22 cellular contexts compared by ENCODE assay signal in genomic region chr7:35494407-35494806, GRCh38.
"Had no signal": no experiment of that assay in that cellular context is flagged by ENCODE, and none has a peak within 500 bp of the region (broad histone marks: within the 10 kb centered on the region; RNA-seq: fewer than 3 reads in every experiment).

No MANE protein-coding gene starts in this region.

- H3K27ac Mint-ChIP-seq: dendritic cell treated with granulocyte-macrophage colony-stimulating factor and Interleukin-4, amounts not matched to agents 40 ng/mL and 50 ng/mL, for 4 days; effector memory CD8-positive, alpha-beta T cell; endodermal cell; immature natural killer cell; mesothelial cell of epicardium had no signal

- H3K9me3 ChIP-seq: colonic mucosa, gastroesophageal sphincter, heart left ventricle, left lung, lower lobe of right lung, mucosa of descending colon had no signal

- H3K4me3 Mint-ChIP-seq: dendritic cell treated with granulocyte-macrophage colony-stimulating factor and Interleukin-4, amounts not matched to agents 40 ng/mL and 50 ng/mL, for 4 days; effector memory CD8-positive, alpha-beta T cell; endodermal cell; immature natural killer cell; mesothelial cell of epicardium had no signal

- H3K4me3 ChIP-seq: colonic mucosa, gastroesophageal sphincter, heart left ventricle, hepatocyte, left lung, lower lobe of right lung, mucosa of descending colon had no signal

- H3K27ac ChIP-seq: colonic mucosa, epithelial cell of prostate, foreskin keratinocyte, gastroesophageal sphincter, heart left ventricle, hepatocyte, left lung, lower lobe of right lung had no signal

- H3K27me3 ChIP-seq: colonic mucosa, foreskin keratinocyte, gastroesophageal sphincter, heart left ventricle, hepatocyte, left lung had no signal

- H3K4me1 ChIP-seq: colonic mucosa, foreskin keratinocyte, gastroesophageal sphincter, left lung, lower lobe of right lung had no signal

- H3K36me3 Mint-ChIP-seq: immature natural killer cell, mesothelial cell of epicardium had no signal

- H3K4me2 ChIP-seq: hepatocyte had no signal

- H3K9me3 Mint-ChIP-seq: effector memory CD8-positive, alpha-beta T cell; endodermal cell; immature natural killer cell; mesothelial cell of epicardium had no signal

- ATAC-seq: effector memory CD8-positive, alpha-beta T cell; esophagus mucosa; foreskin keratinocyte; gastroesophageal sphincter; heart left ventricle; left cardiac atrium; left lung; left ventricle myocardium superior; lower lobe of right lung; mucosa of descending colon had no signal

- H3K79me2 ChIP-seq: hepatocyte had no signal

- H2AFZ ChIP-seq: hepatocyte had no signal

- H3K4me1 Mint-ChIP-seq: immature natural killer cell, mesothelial cell of epicardium had no signal

- H3K36me3 ChIP-seq: colonic mucosa, gastroesophageal sphincter, heart left ventricle, left lung, lower lobe of right lung had no signal

- DNase-seq: colonic mucosa; cortex of kidney; effector CD8-positive, alpha-beta T cell; effector memory CD8-positive, alpha-beta T cell; erythroblast; foreskin keratinocyte; heart left ventricle; hypothalamus; immature natural killer cell; left cardiac atrium; left lung; left ventricle myocardium superior; lower lobe of right lung; mesenchymal stem cell; mucosa of descending colon had no signal
